In the genomic region with DNA sequence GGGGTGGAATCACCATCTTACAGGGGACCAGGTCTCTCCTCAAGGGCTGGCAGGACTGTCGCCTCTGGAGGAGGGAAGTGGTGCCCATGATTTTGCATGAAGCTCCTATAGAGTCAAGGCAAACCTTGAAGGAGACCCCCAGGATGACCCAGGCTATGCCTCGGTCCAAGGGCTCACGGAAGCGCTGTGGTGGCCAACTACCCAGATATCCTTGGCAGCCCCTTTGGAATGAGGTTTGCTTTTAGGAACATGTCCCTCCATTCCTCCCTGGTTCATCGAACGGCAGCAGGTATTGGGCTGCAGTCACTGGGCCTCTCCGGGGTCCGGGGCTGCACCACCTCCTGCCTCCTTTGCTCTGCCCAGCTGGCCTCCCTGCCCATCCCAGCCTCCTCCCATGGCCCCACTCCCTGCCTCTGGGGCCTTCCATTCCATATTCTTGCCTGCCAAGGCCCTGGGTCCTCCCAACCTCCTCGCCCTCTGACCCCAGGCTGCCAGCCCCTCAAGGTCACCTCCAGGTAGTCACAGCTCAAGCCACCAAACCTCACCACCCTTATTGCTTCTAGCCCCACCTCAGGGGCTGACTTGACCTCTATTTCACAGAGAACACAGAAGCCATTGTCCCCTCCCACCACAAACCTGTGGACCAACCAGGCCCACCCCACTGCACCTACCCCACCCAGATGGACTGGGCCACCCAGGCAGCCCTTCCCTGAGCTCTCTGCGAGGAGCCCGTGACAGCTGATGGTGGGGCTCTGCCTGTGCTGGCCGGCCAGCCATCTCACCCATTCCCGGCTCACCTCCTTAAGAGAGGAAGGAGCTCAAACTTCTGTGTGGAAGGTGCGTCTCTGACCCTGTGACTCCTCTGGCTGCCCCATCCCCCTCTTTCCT, we compare ENCODE assay signal across 12 cellular contexts. TPM values are rescaled to one million over a fixed set of nuclear protein-coding genes. Genes with fewer than 3 reads are reported as not detected.
DNase-seq lines count a peak whose midpoint lies in the region; ATAC-seq and TF ChIP-seq lines count a peak whose summit lies in the region.
"Had no signal": no experiment of that assay in that cellular context is flagged by ENCODE, and none has a peak within 500 bp of the region (broad histone marks: within the 10 kb centered on the region; RNA-seq: fewer than 3 reads in every experiment).

No MANE protein-coding gene starts in this region.

- H3K9me3 Mint-ChIP-seq in activated naive CD8-positive, alpha-beta T cell treated with anti-CD3 and anti-CD28 coated beads, Interleukin-2, amount 10 ng/mL, durations not matched to agents 7 days and 5 days = no peaks in the 10 kb centered on the region
- H3K9me3 Mint-ChIP-seq: naive thymus-derived CD4-positive, alpha-beta T cell had no signal

- H3K4me1 ChIP-seq in mucosa of descending colon (ENCODE audit: low read depth) (no peaks in the 10 kb centered on the region), aorta (ENCODE audit: control insufficient read depth in 1 of 2, insufficient read depth in 2 of 2, low read length in 2 of 2) (no peaks in the 10 kb centered on the region), BE2C (no peaks in the 10 kb centered on the region)

- no peak overlapping the region for H3K4me3 Mint-ChIP-seq in activated naive CD8-positive, alpha-beta T cell treated with anti-CD3 and anti-CD28 coated beads, Interleukin-2, amount 10 ng/mL, durations not matched to agents 7 days and 5 days

- 89 to 93% methylated on average over 14 of the region's 14 CpGs for WGBS in aorta, 2 donors

- no peaks in the 10 kb centered on the region for H3K36me3 Mint-ChIP-seq in activated naive CD8-positive, alpha-beta T cell treated with anti-CD3 and anti-CD28 coated beads, Interleukin-2, amount 10 ng/mL, durations not matched to agents 7 days and 5 days
- H3K36me3 Mint-ChIP-seq: naive thymus-derived CD4-positive, alpha-beta T cell had no signal

- H3K4me3 ChIP-seq in mucosa of descending colon (no peak overlapping the region), aorta (ENCODE audit: low read length in 2 of 2) (no peak overlapping the region), BE2C (ENCODE audit: low read depth, low read length) (no peak overlapping the region)

- peaks cover 13% of the 10 kb centered on the region for H3K27me3 Mint-ChIP-seq in activated naive CD8-positive, alpha-beta T cell treated with anti-CD3 and anti-CD28 coated beads, Interleukin-2, amount 10 ng/mL, durations not matched to agents 7 days and 5 days

- H3K36me3 ChIP-seq in mucosa of descending colon (ENCODE audit: low read depth) (no peaks in the 10 kb centered on the region), aorta (ENCODE audit: control insufficient read depth in 1 of 2, insufficient read depth in 2 of 2, low read length in 1 of 2) (no peaks in the 10 kb centered on the region), BE2C (no peaks in the 10 kb centered on the region)

- no peak for ATAC-seq in left ventricle myocardium superior
- ATAC-seq in Right ventricle myocardium superior (ENCODE audit: poor library complexity) = no peak
- no peak for ATAC-seq in activated naive CD8-positive, alpha-beta T cell treated with anti-CD3 and anti-CD28 coated beads, Interleukin-2, amount 10 ng/mL, durations not matched to agents 7 days and 5 days (ENCODE audit: low read depth)
- no peak for ATAC-seq in mucosa of descending colon
- no peak for ATAC-seq in aorta (ENCODE audit: low FRiP score)
- no peak for ATAC-seq in GM18861 (IDR thresholded peaks at IDR 0.05; ENCODE audit: unreplicated experiment)

- no peaks in the 10 kb centered on the region for H3K9me3 ChIP-seq in mucosa of descending colon
- H3K9me3 ChIP-seq in aorta (ENCODE audit: control insufficient read depth, low read length) = no peaks in the 10 kb centered on the region
- no peaks in the 10 kb centered on the region for H3K9me3 ChIP-seq in BE2C

- POLR2A ChIA-PET in activated naive CD8-positive, alpha-beta T cell treated with anti-CD3 and anti-CD28 coated beads, Interleukin-2, amount 10 ng/mL, durations not matched to agents 7 days and 5 days (lab: Charles Lee) = interaction anchor here (2.8 kb wide), 1 partner anchor 37 kb away, joined by 7 read pairs; no protein-coding TSS in a partner anchor

- no peak for TF ChIP-seq CTCF in mucosa of descending colon (IDR thresholded peaks at IDR 0.05)
- TF ChIP-seq CTCF in BE2C (IDR thresholded peaks at IDR 0.05; ENCODE audit: low read depth, low read length) = no peak

- peaks cover 55% of the 10 kb centered on the region for H3K4me1 Mint-ChIP-seq in activated naive CD8-positive, alpha-beta T cell treated with anti-CD3 and anti-CD28 coated beads, Interleukin-2, amount 10 ng/mL, durations not matched to agents 7 days and 5 days

- H3K27me3 ChIP-seq in aorta (ENCODE audit: control insufficient read depth in 1 of 2, insufficient read depth in 2 of 2, low read length in 1 of 2) (no peaks in the 10 kb centered on the region), BE2C (no peaks in the 10 kb centered on the region)

- intact Hi-C loops in left ventricle myocardium superior (cut with micrococcal nuclease) = no loop called here
- intact Hi-C loops in Right ventricle myocardium superior (cut with DNase I) = no loop called here
- intact Hi-C loops in mucosa of descending colon (cut with DNase I, micrococcal nuclease) = no loop called here
- intact Hi-C loops in aorta (cut with DNase I) = no loop called here

- DNase-seq in left ventricle myocardium superior (peak; percentile 10), Right ventricle myocardium superior (no peak), mucosa of descending colon (peak in 2 of 3 donors; percentile 12 to 34), aorta (peak; percentile 27 to 53), NCI-H82 (lab: John Stamatoyannopoulos, UW) (no peak), BE2C (no peak)
- DNase-seq in activated naive CD8-positive, alpha-beta T cell treated with anti-CD3 and anti-CD28 coated beads, Interleukin-2, amount 10 ng/mL, durations not matched to agents 7 days and 5 days = peak; percentile 32
- DNase-seq: NCI-H1436 treated with DMSO at 0.1 percent for 48 hours, NCI-H510A had no signal

- no peak overlapping the region for H3K27ac ChIP-seq in aorta (ENCODE audit: low read depth in 1 of 2, low read length in 2 of 2)
- H3K27ac ChIP-seq: C4-2B had no signal

- H3K27ac Mint-ChIP-seq in activated naive CD8-positive, alpha-beta T cell treated with anti-CD3 and anti-CD28 coated beads, Interleukin-2, amount 10 ng/mL, durations not matched to agents 7 days and 5 days = peak overlapping the region; percentile 55

RNA-seq across cellular contexts. Expression of gene IL3, which starts 3.6 kb away (rescaled TPM):
- total RNA-seq in left ventricle myocardium superior (not detected), Right ventricle myocardium superior (not detected), mucosa of descending colon (not detected), aorta (not detected)
- total RNA-seq in activated naive CD8-positive, alpha-beta T cell treated with anti-CD3 and anti-CD28 coated beads, Interleukin-2, amount 10 ng/mL, durations not matched to agents 7 days and 5 days = not detected
- not detected for polyA plus RNA-seq in aorta
- not detected for polyA plus RNA-seq in BE2C (2012; ENCODE audit: insufficient read depth, insufficient read length, low read depth)
- polyA plus RNA-seq: naive thymus-derived CD4-positive, alpha-beta T cell had no signal

RNA-seq across cellular contexts. Expression of gene CSF2, which starts 16.7 kb away (rescaled TPM):
- total RNA-seq in left ventricle myocardium superior = not detected
- total RNA-seq in Right ventricle myocardium superior = not detected
- total RNA-seq in activated naive CD8-positive, alpha-beta T cell treated with anti-CD3 and anti-CD28 coated beads, Interleukin-2, amount 10 ng/mL, durations not matched to agents 7 days and 5 days = 1 to 10 TPM; 1.1 to 1.4 TPM
- total RNA-seq in mucosa of descending colon = not detected
- total RNA-seq in aorta = under 1 TPM in 1 of 2 donors, not detected in 1; 0.51 TPM
- polyA plus RNA-seq in aorta = not detected
- polyA plus RNA-seq in BE2C (2012; ENCODE audit: insufficient read depth, insufficient read length, low read depth) = not detected
- polyA plus RNA-seq: naive thymus-derived CD4-positive, alpha-beta T cell had no signal

RNA-seq across cellular contexts. Expression of gene ACSL6, which starts 45.4 kb away (rescaled TPM):
- total RNA-seq in left ventricle myocardium superior = 4.4 TPM
- total RNA-seq in Right ventricle myocardium superior = 3.0 TPM
- 10 to 100 TPM; 31.5 to 34.6 TPM for total RNA-seq in activated naive CD8-positive, alpha-beta T cell treated with anti-CD3 and anti-CD28 coated beads, Interleukin-2, amount 10 ng/mL, durations not matched to agents 7 days and 5 days
- 1 to 10 TPM in 1 of 3 donors, under 1 TPM in 2; 0.38 to 3.8 (median 0.77) TPM for total RNA-seq in mucosa of descending colon
- total RNA-seq in aorta = 1 to 10 TPM in 1 of 2 donors, under 1 TPM in 1; 0.42 to 2.3 TPM
- under 1 TPM; 0.03 to 0.13 TPM for polyA plus RNA-seq in aorta
- polyA plus RNA-seq in BE2C (2012; ENCODE audit: insufficient read depth, insufficient read length, low read depth) = 1.9 TPM

Comparison
In these comparisons a context has a peak if more than half of its experiments do, and no peak if none do; other contexts are left out.
1. DNase-seq: peak in left ventricle myocardium superior (single experiment), activated naive CD8-positive, alpha-beta T cell treated with anti-CD3 and anti-CD28 coated beads, Interleukin-2, amount 10 ng/mL, durations not matched to agents 7 days and 5 days (single experiment), mucosa of descending colon (2 of 3) and aorta (2 of 2); none in Right ventricle myocardium superior (single experiment), NCI-H82 (single experiment) and BE2C (single experiment).